Comparison of ENCODE assay signal across 6 cellular contexts in genomic region chr12:24910192-24910591, GRCh38. TPM values are rescaled to one million over a fixed set of nuclear protein-coding genes. Genes with fewer than 3 reads are reported as not detected.
DNase-seq lines count a peak whose midpoint lies in the region; ATAC-seq and TF ChIP-seq lines count a peak whose summit lies in the region.
"Not testable (repeated sequence)": the region's sequence is repeated elsewhere in the genome, so short reads cannot be mapped to it uniquely, and the experiment has no call there.

No MANE protein-coding gene starts in this region.

- peaks cover 12% of the 10 kb centered on the region for H3K36me3 Mint-ChIP-seq in WTC11
- not testable (repeated sequence) for H3K36me3 Mint-ChIP-seq in chondrocyte (ENCODE audit: low read depth)

- peak overlapping the region; percentile 55 for H3K4me2 ChIP-seq in BLaER1
- H3K4me2 ChIP-seq in fibroblast of lung (ENCODE audit: extremely low read depth, insufficient read depth, low read length); osteoblast (ENCODE audit: insufficient read depth, low read length): not testable (repeated sequence)

- H3K9me3 ChIP-seq in BLaER1; HEK293 (ENCODE audit: control insufficient read depth, insufficient read depth, low read depth, low read length); fibroblast of lung (ENCODE audit: control insufficient read depth, insufficient read depth, low read depth, low read length); osteoblast (ENCODE audit: low read depth, low read length): not testable (repeated sequence)

- not testable (repeated sequence) for H3K4me3 Mint-ChIP-seq in WTC11; chondrocyte (ENCODE audit: unreplicated experiment)

- H3K4me1 ChIP-seq in BLaER1 (peaks cover 73% of the 10 kb centered on the region), fibroblast of lung (ENCODE audit: control insufficient read depth, extremely low read depth, insufficient read depth, low read length) (peaks cover 12% of the 10 kb centered on the region), osteoblast (ENCODE audit: insufficient read depth, low read length) (peaks cover 29% of the 10 kb centered on the region)
- not testable (repeated sequence) for H3K4me1 ChIP-seq in HEK293 (ENCODE audit: control insufficient read depth, insufficient read depth, low read length)

- not testable (repeated sequence) for H3K27ac Mint-ChIP-seq in WTC11
- peak overlapping the region; percentile 68 for H3K27ac Mint-ChIP-seq in chondrocyte (ENCODE audit: unreplicated experiment)

- POLR2A ChIA-PET in HEK293 (lab: Yijun Ruan, JAX); WTC11 (lab: Charles Lee): not testable (repeated sequence)

- not testable (repeated sequence) for H3K4me3 ChIP-seq in BLaER1; HEK293 (ENCODE audit: low read depth, low read length); fibroblast of lung (replicated peaks in 1 of 4; ENCODE audit: control extremely low read depth in 1 of 4, insufficient read depth in 1 of 4, low read depth in 3 of 4, low read length in 4 of 4); osteoblast (ENCODE audit: insufficient read depth, low read length)

- not testable (repeated sequence) for H3K27me3 ChIP-seq in BLaER1; fibroblast of lung (ENCODE audit: control insufficient read depth, insufficient read depth, low read length); osteoblast (ENCODE audit: insufficient read depth, low read length)

- DNase-seq in WTC11 (ENCODE audit: low spot score); chondrocyte (ENCODE audit: low spot score); fibroblast of lung (ENCODE audit: low read depth in 2 of 2); osteoblast (ENCODE audit: insufficient read length, low spot score, missing footprints): not testable (repeated sequence)

- H3K9me3 Mint-ChIP-seq in WTC11; chondrocyte (ENCODE audit: low read depth): not testable (repeated sequence)

- CTCF ChIA-PET in HEK293 (lab: Yijun Ruan, JAX); WTC11 (lab: Charles Lee): not testable (repeated sequence)

- H3K36me3 ChIP-seq in BLaER1, result peaks cover 76% of the 10 kb centered on the region
- H3K36me3 ChIP-seq in HEK293 (ENCODE audit: control insufficient read depth in 2 of 2, insufficient read depth in 1 of 2, low read length in 2 of 2); fibroblast of lung (ENCODE audit: control insufficient read depth, insufficient read depth, low read length); osteoblast (ENCODE audit: insufficient read depth, low read length): not testable (repeated sequence)

- H3K27me3 Mint-ChIP-seq in WTC11 (ENCODE audit: low read depth); chondrocyte (ENCODE audit: low read depth): not testable (repeated sequence)

- H3K79me2 ChIP-seq in fibroblast of lung (ENCODE audit: control insufficient read depth, insufficient read depth, low read length), result not testable (repeated sequence)
- peaks cover 35% of the 10 kb centered on the region for H3K79me2 ChIP-seq in osteoblast (ENCODE audit: insufficient read depth, low read length)

- not testable (repeated sequence) for ATAC-seq in WTC11

- TF ChIP-seq CTCF in HEK293 (tag by site-specific recombination; IDR thresholded peaks at IDR 0.05); WTC11 (IDR thresholded peaks at IDR 0.05); chondrocyte (IDR thresholded peaks at IDR 0.05); fibroblast of lung (conservative IDR thresholded peaks at IDR 0.05 in 1 of 2, IDR thresholded peaks at IDR 0.05 in 1 of 2; ENCODE audit: low read depth in 1 of 2, low read length in 2 of 2); osteoblast (IDR thresholded peaks at IDR 0.05; ENCODE audit: extremely low read depth, low read depth, low read length): not testable (repeated sequence)

- H3K9ac ChIP-seq in BLaER1; fibroblast of lung (ENCODE audit: insufficient read depth, low read length): not testable (repeated sequence)

- H2AFZ ChIP-seq in fibroblast of lung (ENCODE audit: low read length); osteoblast (ENCODE audit: low read length): not testable (repeated sequence)

- H3K27ac ChIP-seq in BLaER1, result peak overlapping the region; percentile 50; the same call in 1 of the 2 replicates
- H3K27ac ChIP-seq in HEK293 (ENCODE audit: extremely low read depth, low read depth, low read length), result not testable (repeated sequence)
- H3K27ac ChIP-seq in fibroblast of lung (ENCODE audit: insufficient read depth, low read length), result peak overlapping the region; percentile 12
- peak overlapping the region; percentile 97 for H3K27ac ChIP-seq in osteoblast (ENCODE audit: low read depth, low read length)

- peaks cover 100% of the 10 kb centered on the region for H4K20me1 ChIP-seq in BLaER1
- H4K20me1 ChIP-seq in fibroblast of lung (ENCODE audit: control insufficient read depth, extremely low read depth, insufficient read depth, low read length); osteoblast (ENCODE audit: insufficient read depth, low read length): not testable (repeated sequence)

- H3K4me1 Mint-ChIP-seq in WTC11 (peaks cover 23% of the 10 kb centered on the region), chondrocyte (ENCODE audit: low read depth) (peaks cover 41% of the 10 kb centered on the region)

TF ChIP-seq in HEK293, 187 proteins besides CTCF, POLR2A, EP300 and RAD21 (continues in another document):
- TF ChIP-seq ZNF791 (tag by site-specific recombination; IDR thresholded peaks at IDR 0.05) (0 out of 2 replicates have a peak, but pooled peaks have one; percentile 18), ZBTB8A (tag by site-specific recombination; IDR thresholded peaks at IDR 0.05) (peak; percentile 62), ZNF664 (tag by site-specific recombination; IDR thresholded peaks at IDR 0.05) (0 out of 2 replicates have a peak, but pooled peaks have one; percentile 37), ZNF623 (tag by site-specific recombination; IDR thresholded peaks at IDR 0.05) (peak; percentile 56), ZNF426 (tag by site-specific recombination; IDR thresholded peaks at IDR 0.05) (peak; percentile 82)

TF ChIP-seq in WTC11, 78 proteins besides CTCF, POLR2A, EP300 and RAD21:
- TF ChIP-seq HMGA2 (CRISPR knock-in tag; IDR thresholded peaks at IDR 0.05), result 0 out of 2 replicates have a peak, but pooled peaks have one; percentile 10

RNA-seq across cellular contexts. Expression of gene BCAT1, which starts 38.7 kb away (rescaled TPM):
- total RNA-seq in WTC11 (2021) (239 to 267 TPM (median 240 TPM) in 3 replicates), chondrocyte (191 to 246 TPM (median 240 TPM) in 3 replicates), fibroblast of lung (93.7 and 162 TPM in 2 replicates), osteoblast (239 and 273 TPM in 2 replicates)
- polyA plus RNA-seq in fibroblast of lung, result 27.8 and 31.9 TPM in 2 replicates
- 48.1 and 50.3 TPM in 2 replicates for polyA plus RNA-seq in fibroblast of lung (2012)
- 34.4 and 47.2 TPM in 2 replicates for polyA minus RNA-seq in fibroblast of lung (ENCODE audit: low replicate concordance)
